In the genomic region with DNA sequence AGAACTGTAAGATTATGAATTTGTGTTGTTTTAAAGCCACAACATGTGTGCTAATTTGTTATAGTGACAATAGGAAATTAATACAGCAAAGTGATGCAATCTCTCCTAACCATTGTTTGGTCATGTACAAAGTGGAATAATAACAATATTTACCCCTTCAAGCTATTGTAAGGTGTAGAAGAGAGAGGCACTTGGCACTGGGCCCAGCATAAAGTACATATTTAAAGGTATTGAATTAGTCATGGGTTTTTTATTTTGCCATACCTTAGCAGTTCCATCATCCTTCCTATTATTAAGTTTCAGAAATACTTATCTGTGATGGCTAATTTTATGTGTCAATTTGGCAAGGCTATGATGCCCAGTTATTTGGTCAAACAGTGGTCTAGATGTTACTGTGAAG, we compare ENCODE assay signal across 18 cellular contexts.
"Had no signal": no experiment of that assay in that cellular context is flagged by ENCODE, and none has a peak within 500 bp of the region (broad histone marks: within the 10 kb centered on the region; RNA-seq: fewer than 3 reads in every experiment).

No MANE protein-coding gene starts in this region.

- H3K9me3 ChIP-seq: colonic mucosa, gastroesophageal sphincter, heart left ventricle, thoracic aorta, upper lobe of left lung had no signal

- H3K36me3 ChIP-seq: colonic mucosa, gastroesophageal sphincter, heart left ventricle, thoracic aorta, upper lobe of left lung had no signal

- FAIRE-seq: kidney had no signal

- H3K4me3 ChIP-seq: colonic mucosa, gastroesophageal sphincter, heart left ventricle, thoracic aorta, upper lobe of left lung had no signal

- H3K27me3 ChIP-seq: colonic mucosa, heart left ventricle, upper lobe of left lung had no signal

- DNase-seq: activated CD4-positive, alpha-beta T cell treated with anti-CD3 and anti-CD28 coated beads, Interleukin-2, amount 50 U/mL, for 1 hour; activated CD4-positive, CD25-positive, alpha-beta regulatory T cell treated with anti-CD3 and anti-CD28 coated beads, Interleukin-2, amount 50 U/mL, for 72 hours; activated CD8-positive, alpha-beta memory T cell treated with anti-CD3 and anti-CD28 coated beads for 24 hours; activated CD8-positive, alpha-beta memory T cell treated with anti-CD3 and anti-CD28 coated beads, Interleukin-2, amount 50 U/mL, for 48 hours; activated effector memory CD4-positive, alpha-beta T cell treated with Interleukin-2 at 50 U/mL for 16 hours; activated naive CD4-positive, alpha-beta T cell treated with anti-CD3 and anti-CD28 coated beads, Interleukin-2, amount 10 ng/mL, durations not matched to agents 7 days and 5 days; activated naive CD8-positive, alpha-beta T cell treated with anti-CD3 and anti-CD28 coated beads, Interleukin-2, amount 50 U/mL, for 24 hours; activated T-cell treated with anti-CD3 and anti-CD28 coated beads, Interleukin-2, amount 50 U/mL, for 48 hours; anterior cingulate cortex; colonic mucosa; heart left ventricle; kidney; stimulated activated CD4-positive, alpha-beta T cell treated with anti-CD3 and anti-CD28 coated beads, Interleukin-4, amount 100 ng/mL, for 4 hours; stimulated activated naive B cell treated with anti-CD40 and anti-IgM and Interleukin-4, amounts not matched to agents 10 μg/mL and 1 μg/mL and 100 μg/mL, for 72 hours; upper lobe of left lung had no signal

- H3K4me1 ChIP-seq: colonic mucosa, gastroesophageal sphincter, heart left ventricle, parathyroid adenoma had no signal
